8 cellular contexts compared by ENCODE assay signal in genomic region chr1:17045623-17046022, GRCh38. TPM values are rescaled to one million over a fixed set of nuclear protein-coding genes. Genes with fewer than 3 reads are reported as not detected.
DNase-seq lines count a peak whose midpoint lies in the region; ATAC-seq and TF ChIP-seq lines count a peak whose summit lies in the region.
"Had no signal": no experiment of that assay in that cellular context is flagged by ENCODE, and none has a peak within 500 bp of the region (broad histone marks: within the 10 kb centered on the region; RNA-seq: fewer than 3 reads in every experiment).

No MANE protein-coding gene starts in this region.

- H3F3A ChIP-seq in GM23338 (replicated peaks; ENCODE audit: low read depth), result peaks cover 18% of the 10 kb centered on the region

- no peaks in the 10 kb centered on the region for H3K9me3 ChIP-seq in Panc1 (ENCODE audit: control insufficient read depth, insufficient read depth, low read depth, low read length)

- BruUV-seq in Panc1 (replicated peaks; lab: Mats Ljungman, UMichigan), result no TSS peak

- no peak overlapping the region for H3K4me3 Mint-ChIP-seq in GM23338
- H3K4me3 Mint-ChIP-seq in glutamatergic neuron (ENCODE audit: unreplicated experiment), result no peak overlapping the region

- H3K9me2 ChIP-seq in GM23338 (ENCODE audit: insufficient read depth), result no peaks in the 10 kb centered on the region

- TF ChIP-seq CTCF in GM23338 (conservative IDR thresholded peaks at IDR 0.05; ENCODE audit: low read depth in 2 of 2), result no peak
- no peak for TF ChIP-seq CTCF in Panc1 (IDR thresholded peaks at IDR 0.05)
- no peak for TF ChIP-seq CTCF in fibroblast of the aortic adventitia (IDR thresholded peaks at IDR 0.05; ENCODE audit: insufficient read depth, low read length)
- TF ChIP-seq CTCF in retinal pigment epithelial cell (conservative IDR thresholded peaks at IDR 0.05; ENCODE audit: low read depth, low read length), result no peak
- no peak for TF ChIP-seq CTCF in glutamatergic neuron (IDR thresholded peaks at IDR 0.05; ENCODE audit: partially characterized antibody, unreplicated experiment)

- peaks cover 2% of the 10 kb centered on the region for H3K27me3 Mint-ChIP-seq in GM23338 (ENCODE audit: insufficient read depth, low read depth, poor library complexity)
- H3K27me3 Mint-ChIP-seq in glutamatergic neuron (ENCODE audit: unreplicated experiment), result peaks cover 2% of the 10 kb centered on the region

- peaks cover 34% of the 10 kb centered on the region for H3K79me2 ChIP-seq in GM23338 (replicated peaks; ENCODE audit: insufficient read depth)

- ATAC-seq in GM23338 (peak; percentile 29; the same call in 1 of the 3 replicates), Panc1 (0 out of 2 replicates have a peak, but pooled peaks have one; percentile 46), GM18505 (IDR thresholded peaks at IDR 0.05; ENCODE audit: unreplicated experiment) (no peak)

- H3K27me3 ChIP-seq in GM23338 (ENCODE audit: insufficient read depth), result no peaks in the 10 kb centered on the region
- no peaks in the 10 kb centered on the region for H3K27me3 ChIP-seq in Panc1 (ENCODE audit: control insufficient read depth, insufficient read depth, low read length)

- H3K4me1 ChIP-seq in GM23338 (ENCODE audit: insufficient read depth), result no peaks in the 10 kb centered on the region
- 0 out of 2 replicates have a peak, but pooled peaks cover 5% of the 10 kb centered on the region for H3K4me1 ChIP-seq in Panc1 (ENCODE audit: control insufficient read depth, insufficient read depth, low read length)

- H4K20me1 ChIP-seq in GM23338 (replicated peaks; ENCODE audit: insufficient read depth), result peaks cover 10% of the 10 kb centered on the region

- intact Hi-C loops in Panc1 (cut with micrococcal nuclease; ENCODE audit: unreplicated experiment), result loop anchor here (5.0 kb wide), 1 partner anchor 93 kb away; no protein-coding TSS in a partner anchor

- H2AFZ ChIP-seq in GM23338, result no peak overlapping the region

- H3K27ac Mint-ChIP-seq in GM23338 (no peak overlapping the region), glutamatergic neuron (ENCODE audit: unreplicated experiment) (no peak overlapping the region)

- H3K9me3 Mint-ChIP-seq in GM23338, result no peaks in the 10 kb centered on the region
- H3K9me3 Mint-ChIP-seq in glutamatergic neuron (ENCODE audit: unreplicated experiment), result no peaks in the 10 kb centered on the region
- H3K9me3 Mint-ChIP-seq: natural killer cell had no signal

- H3K4me1 Mint-ChIP-seq in GM23338 (peaks cover 4% of the 10 kb centered on the region; the same call in 2 of the 3 replicates), glutamatergic neuron (ENCODE audit: low read depth, unreplicated experiment) (peaks cover 12% of the 10 kb centered on the region)

- CTCF ChIA-PET in Panc1 (lab: Charles Lee), result no interaction called here

- H3K4me3 ChIP-seq in GM23338 (no peak overlapping the region), Panc1 (ENCODE audit: low read depth in 2 of 2, low read length in 2 of 2) (no peak overlapping the region), fibroblast of the aortic adventitia (ENCODE audit: low read depth, low read length) (peak overlapping the region; percentile 23), retinal pigment epithelial cell (ENCODE audit: low read length) (peak overlapping the region; percentile 16)

- H3K36me3 Mint-ChIP-seq in GM23338 (ENCODE audit: low read depth), result peaks cover 34% of the 10 kb centered on the region; the same call in 2 of the 3 replicates
- H3K36me3 Mint-ChIP-seq in glutamatergic neuron (ENCODE audit: unreplicated experiment), result no peaks in the 10 kb centered on the region
- H3K36me3 Mint-ChIP-seq: natural killer cell had no signal

- POLR2A ChIA-PET in Panc1 (lab: Charles Lee), result no interaction called here

- no peak overlapping the region for H3K4me2 ChIP-seq in GM23338

- DNase-seq in GM23338 (ENCODE audit: low spot score), result no peak
- DNase-seq in Panc1 (ENCODE audit: low read depth, low spot score), result no peak
- peak; percentile 35 for DNase-seq in fibroblast of the aortic adventitia (ENCODE audit: low read depth)
- no peak for DNase-seq in retinal pigment epithelial cell (ENCODE audit: low read depth)
- no peak for DNase-seq in HuH-7.5 (ENCODE audit: low spot score)
- DNase-seq in glutamatergic neuron, result no peak
- DNase-seq: natural killer cell had no signal

- in situ Hi-C loops in Panc1 (cut with HindIII; ENCODE audit: low pct_unique_long_range_greater_than_20kb, low sequenced_read_pairs), result no loop called here

- H3K27ac ChIP-seq in GM23338 (ENCODE audit: low read depth) (no peak overlapping the region), Panc1 (ENCODE audit: low read length) (no peak overlapping the region)

- H3K36me3 ChIP-seq in GM23338 (ENCODE audit: insufficient read depth) (peaks cover 24% of the 10 kb centered on the region), Panc1 (ENCODE audit: control insufficient read depth, insufficient read depth, low read length) (peaks cover 18% of the 10 kb centered on the region)

- no peak for TF ChIP-seq POLR2A in GM18505 (IDR thresholded peaks at IDR 0.05; ENCODE audit: borderline replicate concordance, extremely low read depth, insufficient read depth, insufficient read length)

TF ChIP-seq in GM23338, 12 proteins besides CTCF, POLR2A, EP300 and RAD21 (continues in another document):
- TF ChIP-seq STAT1 (IDR thresholded peaks at IDR 0.05; ENCODE audit: unreplicated experiment), result no peak
- no peak for TF ChIP-seq CREB1 (CRISPR knock-in tag; IDR thresholded peaks at IDR 0.05; ENCODE audit: low read depth)
- TF ChIP-seq EZH2phosphoT487 (IDR thresholded peaks at IDR 0.05; ENCODE audit: unreplicated experiment), result no peak
- no peak for TF ChIP-seq POLR2AphosphoS5 (IDR thresholded peaks at IDR 0.05; ENCODE audit: low read depth)
- no peak for TF ChIP-seq ZNF331 (CRISPR knock-in tag; IDR thresholded peaks at IDR 0.05; ENCODE audit: low read depth)
- no peak for TF ChIP-seq REST (IDR thresholded peaks at IDR 0.05; ENCODE audit: unreplicated experiment)
- TF ChIP-seq ETS1 (IDR thresholded peaks at IDR 0.05), result no peak

RNA-seq across cellular contexts. Expression of gene SDHB, which starts 8.2 kb away (rescaled TPM):
- 72.8 and 105 TPM in 2 replicates for total RNA-seq in GM23338 (2014; rRNA removed; shearing (Covaris generic))
- 112 and 121 TPM in 2 replicates for polyA plus RNA-seq in GM23338 (2016; fragmentation: Nextera tagmentation; extraction: Ambion mirVana)
- total RNA-seq in Panc1 (2021; ENCODE audit: unreplicated experiment) (212 TPM), fibroblast of the aortic adventitia (ENCODE audit: low replicate concordance) (48.4 and 106 TPM in 2 replicates), glutamatergic neuron (ENCODE audit: unreplicated experiment) (58.9 TPM)
- 188 TPM for polyA plus RNA-seq in Panc1 (2012; ENCODE audit: insufficient read length)

RNA-seq across cellular contexts. Expression of gene ATP13A2, which starts 33.9 kb away (rescaled TPM):
- total RNA-seq in GM23338 (2014; rRNA removed; shearing (Covaris generic)), result 83.3 and 87.7 TPM in 2 replicates
- 30.1 and 31.8 TPM in 2 replicates for polyA plus RNA-seq in GM23338 (2016; fragmentation: Nextera tagmentation; extraction: Ambion mirVana)
- total RNA-seq in Panc1 (2021; ENCODE audit: unreplicated experiment) (49.9 TPM), fibroblast of the aortic adventitia (ENCODE audit: low replicate concordance) (6.8 and 18.4 TPM in 2 replicates), glutamatergic neuron (ENCODE audit: unreplicated experiment) (65.0 TPM)
- polyA plus RNA-seq in Panc1 (2012; ENCODE audit: insufficient read length), result 107 TPM

Comparison
In these comparisons a context has a peak if more than half of its experiments do, and no peak if none do; other contexts are left out.
1. H3K4me3 ChIP-seq: peak in fibroblast of the aortic adventitia (single experiment) and retinal pigment epithelial cell (single experiment); none in GM23338 (single experiment) and Panc1 (0 of 2).